Comparison of ENCODE assay signal across 18 cellular contexts in the genomic region with DNA sequence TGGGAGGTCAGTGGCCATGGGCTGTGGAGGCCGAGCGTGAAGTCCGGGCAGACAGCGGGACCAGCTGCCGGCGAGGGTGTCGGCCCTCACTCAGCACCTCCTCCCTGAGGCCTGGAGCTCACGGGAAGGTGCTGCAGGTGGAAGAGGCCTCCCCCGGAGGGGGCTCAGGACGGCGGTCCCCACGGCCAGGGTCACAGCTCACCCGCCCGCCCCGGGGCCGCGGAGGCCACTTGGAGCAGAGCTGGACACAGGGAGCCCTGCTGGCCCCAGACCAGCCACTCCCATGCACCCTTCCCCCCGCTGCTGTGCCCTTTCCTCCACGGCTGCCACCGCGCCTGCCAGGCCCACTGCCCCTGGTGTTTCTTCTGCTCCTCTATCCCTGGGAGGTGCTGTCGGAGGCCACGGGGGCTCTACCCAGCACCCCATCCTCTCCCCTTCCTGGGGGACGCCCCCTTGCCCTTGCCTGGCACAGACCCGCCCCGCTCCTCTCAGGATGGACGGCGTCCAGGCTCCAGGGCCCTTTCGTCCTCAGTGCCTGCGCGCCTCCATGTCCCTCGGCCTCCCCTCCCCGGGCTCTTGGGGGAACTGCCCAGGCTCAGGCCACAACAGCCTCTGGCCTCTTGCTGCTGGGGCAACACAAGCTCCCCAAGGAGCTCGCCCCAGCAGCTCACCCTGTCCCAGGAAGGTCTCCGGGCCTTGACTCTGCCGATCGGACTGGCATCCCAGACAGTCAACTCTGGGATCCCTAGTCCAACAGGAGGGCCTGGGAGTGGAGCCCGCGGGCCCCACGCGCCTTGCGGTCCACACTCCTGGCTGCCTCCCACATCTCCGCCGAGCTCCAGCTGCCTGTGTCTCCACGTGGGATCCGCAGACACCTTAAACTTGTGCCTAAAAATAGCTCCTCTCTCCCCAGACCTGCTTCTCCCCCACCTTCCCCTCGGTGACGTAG. TPM values are rescaled to one million over a fixed set of nuclear protein-coding genes. Genes with fewer than 3 reads are reported as not detected.
A peak's percentile ranks its signal among the peaks of the same experiment; 100 is the strongest.
DNase-seq lines count a peak whose midpoint lies in the region; ATAC-seq and TF ChIP-seq lines count a peak whose summit lies in the region.
"Had no signal": no experiment of that assay in that cellular context is flagged by ENCODE, and none has a peak within 500 bp of the region (broad histone marks: within the 10 kb centered on the region; RNA-seq: fewer than 3 reads in every experiment).

No MANE protein-coding gene starts in this region.

- CTCF ChIA-PET in Caco-2 (lab: Charles Lee): no interaction called here

- peak; percentile 6 for ATAC-seq in stimulated activated naive CD8-positive, alpha-beta T cell treated with anti-CD3 and anti-CD28 coated beads, Interleukin-15, amount 100 ng/mL, for 72 hours
- ATAC-seq in stimulated activated naive CD8-positive, alpha-beta T cell treated with anti-CD3 and anti-CD28 coated beads, Interleukin-15, Interleukin-2, amounts not matched to agents 100 U/mL and 50 U/mL, for 24 hours: no peak
- ATAC-seq in T-helper 17 cell (no peak), upper lobe of right lung (no peak)
- ATAC-seq: activated CD8-positive, alpha-beta memory T cell treated with anti-CD3 and anti-CD28 coated beads, Interleukin-2, amount 10 ng/mL, durations not matched to agents 7 days and 5 days; left cardiac atrium had no signal

- POLR2A ChIA-PET in Caco-2 (lab: Charles Lee): no interaction called here

- peaks cover 4% of the 10 kb centered on the region for H3K4me1 ChIP-seq in colonic mucosa
- peaks cover 10% of the 10 kb centered on the region for H3K4me1 ChIP-seq in upper lobe of right lung
- H3K4me1 ChIP-seq in Caco-2: no peaks in the 10 kb centered on the region

- no peak overlapping the region for H3K27ac ChIP-seq in colonic mucosa
- H3K27ac ChIP-seq in upper lobe of right lung: no peak overlapping the region
- H3K27ac ChIP-seq: thyroid gland had no signal

- H3K27me3 ChIP-seq in colonic mucosa: no peaks in the 10 kb centered on the region
- no peaks in the 10 kb centered on the region for H3K27me3 ChIP-seq in upper lobe of right lung
- no peaks in the 10 kb centered on the region for H3K27me3 ChIP-seq in Caco-2 (replicated peaks; ENCODE audit: control insufficient read depth, insufficient read depth, low read length)
- H3K27me3 ChIP-seq: thyroid gland had no signal

- no peak overlapping the region for H3K9ac ChIP-seq in colonic mucosa (ENCODE audit: low read depth in 2 of 2, low read length in 2 of 2)

- no peak overlapping the region for H3K27ac Mint-ChIP-seq in stimulated activated naive CD8-positive, alpha-beta T cell treated with anti-CD3 and anti-CD28 coated beads, Interleukin-15, amount 100 ng/mL, for 72 hours
- peak overlapping the region; percentile 14 for H3K27ac Mint-ChIP-seq in T-helper 17 cell
- peak overlapping the region; percentile 26 for H3K27ac Mint-ChIP-seq in mesothelial cell of epicardium
- H3K27ac Mint-ChIP-seq in Caco-2 (ENCODE audit: unreplicated experiment): no peak overlapping the region
- H3K27ac Mint-ChIP-seq: activated CD8-positive, alpha-beta memory T cell treated with anti-CD3 and anti-CD28 coated beads, Interleukin-2, amount 10 ng/mL, durations not matched to agents 7 days and 5 days; activated naive CD4-positive, alpha-beta T cell treated with anti-CD3 and anti-CD28 coated beads, Interleukin-2, amount 50 U/mL, for 24 hours; CD14-positive monocyte; stimulated activated naive CD8-positive, alpha-beta T cell treated with anti-CD3 and anti-CD28 coated beads, Interleukin-15, Interleukin-2, amounts not matched to agents 100 ng/mL and 50 ng/mL, for 24 hours had no signal

- no peak for DNase-seq in stimulated activated naive CD8-positive, alpha-beta T cell treated with anti-CD3 and anti-CD28 coated beads, Interleukin-15, amount 100 ng/mL, for 72 hours
- DNase-seq in stimulated activated naive CD8-positive, alpha-beta T cell treated with anti-CD3 and anti-CD28 coated beads, Interleukin-15, Interleukin-2, amounts not matched to agents 100 U/mL and 50 U/mL, for 24 hours: no peak
- no peak for DNase-seq in T-helper 17 cell
- DNase-seq in mesothelial cell of epicardium (ENCODE audit: low spot score in 2 of 2, unreplicated experiment in 2 of 2): no peak
- no peak for DNase-seq in colonic mucosa
- no peak for DNase-seq in upper lobe of right lung
- no peak for DNase-seq in Caco-2
- DNase-seq: activated CD8-positive, alpha-beta memory T cell treated with anti-CD3 and anti-CD28 coated beads, Interleukin-2, amount 10 ng/mL, durations not matched to agents 7 days and 5 days; cerebellar nuclear complex; Karpas-422; left cardiac atrium; NCI-H2171; NCI-H524 treated with DMSO at 0.1 percent for 48 hours; thyroid gland had no signal

- peaks cover 5 to 7% of the 10 kb centered on the region in 2 donors for H3K9me3 Mint-ChIP-seq in stimulated activated naive CD8-positive, alpha-beta T cell treated with anti-CD3 and anti-CD28 coated beads, Interleukin-15, amount 100 ng/mL, for 72 hours
- H3K9me3 Mint-ChIP-seq in mesothelial cell of epicardium: peaks cover 6% of the 10 kb centered on the region
- H3K9me3 Mint-ChIP-seq in Caco-2 (ENCODE audit: unreplicated experiment): no peaks in the 10 kb centered on the region
- H3K9me3 Mint-ChIP-seq: activated naive CD4-positive, alpha-beta T cell treated with anti-CD3 and anti-CD28 coated beads, Interleukin-2, amount 50 U/mL, for 24 hours had no signal

- H3K9me3 ChIP-seq in T-helper 17 cell (ENCODE audit: control insufficient read depth, low read length, poor library complexity, severe bottlenecking): no peaks in the 10 kb centered on the region
- H3K9me3 ChIP-seq in colonic mucosa: no peaks in the 10 kb centered on the region
- H3K9me3 ChIP-seq in upper lobe of right lung: no peaks in the 10 kb centered on the region
- H3K9me3 ChIP-seq in Caco-2: no peaks in the 10 kb centered on the region
- H3K9me3 ChIP-seq: thyroid gland had no signal

- no peak overlapping the region for H3K4me3 ChIP-seq in colonic mucosa
- no peak overlapping the region for H3K4me3 ChIP-seq in upper lobe of right lung
- H3K4me3 ChIP-seq in Caco-2 (ENCODE audit: low read depth, low read length): no peak overlapping the region
- H3K4me3 ChIP-seq: thyroid gland had no signal

- no peaks in the 10 kb centered on the region for H3K27me3 Mint-ChIP-seq in stimulated activated naive CD8-positive, alpha-beta T cell treated with anti-CD3 and anti-CD28 coated beads, Interleukin-15, amount 100 ng/mL, for 72 hours
- no peaks in the 10 kb centered on the region for H3K27me3 Mint-ChIP-seq in T-helper 17 cell
- no peaks in the 10 kb centered on the region for H3K27me3 Mint-ChIP-seq in mesothelial cell of epicardium (ENCODE audit: low read depth)
- no peaks in the 10 kb centered on the region for H3K27me3 Mint-ChIP-seq in Caco-2 (ENCODE audit: insufficient read depth, unreplicated experiment)
- H3K27me3 Mint-ChIP-seq: activated CD8-positive, alpha-beta memory T cell treated with anti-CD3 and anti-CD28 coated beads, Interleukin-2, amount 10 ng/mL, durations not matched to agents 7 days and 5 days; activated naive CD4-positive, alpha-beta T cell treated with anti-CD3 and anti-CD28 coated beads, Interleukin-2, amount 50 U/mL, for 24 hours; stimulated activated naive CD8-positive, alpha-beta T cell treated with anti-CD3 and anti-CD28 coated beads, Interleukin-15, Interleukin-2, amounts not matched to agents 100 ng/mL and 50 ng/mL, for 24 hours had no signal

- BruUV-seq in Caco-2 (replicated peaks; lab: Mats Ljungman, UMichigan): no TSS peak

- H3K36me3 Mint-ChIP-seq in T-helper 17 cell (ENCODE audit: low read depth) (no peaks in the 10 kb centered on the region), mesothelial cell of epicardium (peaks cover 8% of the 10 kb centered on the region), Caco-2 (ENCODE audit: insufficient read depth, unreplicated experiment) (peaks cover 47% of the 10 kb centered on the region)

- no peak overlapping the region for H3K4me3 Mint-ChIP-seq in stimulated activated naive CD8-positive, alpha-beta T cell treated with anti-CD3 and anti-CD28 coated beads, Interleukin-15, amount 100 ng/mL, for 72 hours
- H3K4me3 Mint-ChIP-seq in T-helper 17 cell (no peak overlapping the region), mesothelial cell of epicardium (no peak overlapping the region), Caco-2 (ENCODE audit: unreplicated experiment) (no peak overlapping the region)
- H3K4me3 Mint-ChIP-seq: activated CD8-positive, alpha-beta memory T cell treated with anti-CD3 and anti-CD28 coated beads, Interleukin-2, amount 10 ng/mL, durations not matched to agents 7 days and 5 days; activated naive CD4-positive, alpha-beta T cell treated with anti-CD3 and anti-CD28 coated beads, Interleukin-2, amount 50 U/mL, for 24 hours; CD14-positive monocyte; stimulated activated naive CD8-positive, alpha-beta T cell treated with anti-CD3 and anti-CD28 coated beads, Interleukin-15, Interleukin-2, amounts not matched to agents 100 ng/mL and 50 ng/mL, for 24 hours had no signal

- intact Hi-C loops in colonic mucosa (cut with DNase I) (no loop called here), upper lobe of right lung (cut with DNase I) (no loop called here), Caco-2 (cut with micrococcal nuclease; ENCODE audit: unreplicated experiment) (no loop called here)

- H3K4me1 Mint-ChIP-seq in stimulated activated naive CD8-positive, alpha-beta T cell treated with anti-CD3 and anti-CD28 coated beads, Interleukin-15, amount 100 ng/mL, for 72 hours: no peaks in the 10 kb centered on the region
- H3K4me1 Mint-ChIP-seq in T-helper 17 cell (peaks cover 5% of the 10 kb centered on the region), mesothelial cell of epicardium (no peaks in the 10 kb centered on the region), Caco-2 (ENCODE audit: low read depth, unreplicated experiment) (no peaks in the 10 kb centered on the region)
- H3K4me1 Mint-ChIP-seq: activated CD8-positive, alpha-beta memory T cell treated with anti-CD3 and anti-CD28 coated beads, Interleukin-2, amount 10 ng/mL, durations not matched to agents 7 days and 5 days; activated naive CD4-positive, alpha-beta T cell treated with anti-CD3 and anti-CD28 coated beads, Interleukin-2, amount 50 U/mL, for 24 hours had no signal

- TF ChIP-seq CTCF in mesothelial cell of epicardium (IDR thresholded peaks at IDR 0.05; ENCODE audit: unreplicated experiment) (no peak), colonic mucosa (IDR thresholded peaks at IDR 0.05) (no peak), upper lobe of right lung (IDR thresholded peaks at IDR 0.05) (no peak), Caco-2 (IDR thresholded peaks at IDR 0.05; ENCODE audit: insufficient read depth in 1 of 2, low read depth in 1 of 2, low read length in 1 of 2, severe bottlenecking in 1 of 2, unreplicated experiment in 1 of 2) (no peak)

- H3K36me3 ChIP-seq in colonic mucosa: no peaks in the 10 kb centered on the region
- H3K36me3 ChIP-seq in upper lobe of right lung: peaks cover 1% of the 10 kb centered on the region
- no peaks in the 10 kb centered on the region for H3K36me3 ChIP-seq in Caco-2 (ENCODE audit: control insufficient read depth, insufficient read depth, low read length)

RNA-seq across cellular contexts. Expression of a gene that starts 4.2 kb away (rescaled TPM):
- total RNA-seq in T-helper 17 cell: under 1 TPM in 1 of 2 donors, not detected in 1; 0.44 TPM
- total RNA-seq in mesothelial cell of epicardium: 16.7 to 18.3 TPM (median 17.3 TPM) in 3 replicates
- total RNA-seq in colonic mucosa: under 1 TPM; 0.77 to 0.91 TPM
- 2.9 TPM for total RNA-seq in upper lobe of right lung
- 1.0 and 1.2 TPM in 2 replicates for total RNA-seq in Caco-2 (2022)
- total RNA-seq: myocyte had no signal

RNA-seq across cellular contexts. Expression of a gene that starts 24.3 kb away (rescaled TPM):
- total RNA-seq in T-helper 17 cell (10 to 100 TPM; 20.3 to 23.3 TPM), mesothelial cell of epicardium (31.8 to 35.4 TPM (median 35.3 TPM) in 3 replicates), colonic mucosa (10 to 100 TPM; 19.6 to 74.0 TPM), upper lobe of right lung (21.9 TPM), Caco-2 (2022) (58.6 and 67.3 TPM in 2 replicates)

RNA-seq across cellular contexts. Expression of a gene that starts 38.4 kb away (rescaled TPM):
- 100 to 1,000 TPM in 1 of 2 donors, 10 to 100 TPM in 1; 99.3 to 103 TPM for total RNA-seq in T-helper 17 cell
- total RNA-seq in mesothelial cell of epicardium: 97.2 to 98.8 TPM (median 97.4 TPM) in 3 replicates
- total RNA-seq in colonic mucosa: 100 to 1,000 TPM; 120 to 175 TPM
- 125 TPM for total RNA-seq in upper lobe of right lung
- total RNA-seq in Caco-2 (2022): 91.5 and 96.2 TPM in 2 replicates

Comparison
In these comparisons a context has a peak if more than half of its experiments do, and no peak if none do; other contexts are left out.
1. H3K27ac Mint-ChIP-seq: peak in T-helper 17 cell (single experiment) and mesothelial cell of epicardium (single experiment); none in stimulated activated naive CD8-positive, alpha-beta T cell treated with anti-CD3 and anti-CD28 coated beads, Interleukin-15, amount 100 ng/mL, for 72 hours (0 of 2) and Caco-2 (single experiment).